In genomic region chr14:63478024-63478423, GRCh38 we compare ENCODE assay signal across 8 cellular contexts.
DNase-seq lines count a peak whose midpoint lies in the region; ATAC-seq lines count a peak whose summit lies in the region.

No MANE protein-coding gene starts in this region.

- H3K27ac Mint-ChIP-seq in activated naive CD8-positive, alpha-beta T cell treated with anti-CD3 and anti-CD28 coated beads, Interleukin-2, amount 50 U/mL, for 24 hours: peak overlapping the region; percentile 77

- no peaks in the 10 kb centered on the region for H3K27me3 ChIP-seq in aorta (ENCODE audit: control insufficient read depth in 1 of 2, insufficient read depth in 2 of 2, low read length in 1 of 2)

- no peak overlapping the region for H3K4me3 ChIP-seq in aorta (ENCODE audit: low read length in 2 of 2)

- peaks cover 50% of the 10 kb centered on the region for H3K4me1 Mint-ChIP-seq in activated naive CD8-positive, alpha-beta T cell treated with anti-CD3 and anti-CD28 coated beads, Interleukin-2, amount 50 U/mL, for 24 hours

- no peak overlapping the region for H3K27ac ChIP-seq in aorta (ENCODE audit: low read depth in 1 of 2, low read length in 2 of 2)

- H3K4me1 ChIP-seq in aorta (ENCODE audit: control insufficient read depth in 1 of 2, insufficient read depth in 2 of 2, low read length in 2 of 2): peaks cover 0 to 2% of the 10 kb centered on the region in 2 donors

- intact Hi-C loops in aorta (cut with DNase I): no loop called here

- no peaks in the 10 kb centered on the region for H3K36me3 Mint-ChIP-seq in activated naive CD8-positive, alpha-beta T cell treated with anti-CD3 and anti-CD28 coated beads, Interleukin-2, amount 50 U/mL, for 24 hours (ENCODE audit: low read depth)

- peak overlapping the region; percentile 33 for H3K4me3 Mint-ChIP-seq in activated naive CD8-positive, alpha-beta T cell treated with anti-CD3 and anti-CD28 coated beads, Interleukin-2, amount 50 U/mL, for 24 hours

- 55 to 64% methylated on average over 2 of the region's 2 CpGs for WGBS in aorta, 2 donors

- peak; percentile 51 for DNase-seq in CD1c-positive myeloid dendritic cell (ENCODE audit: extremely low spot score)
- DNase-seq in activated naive CD8-positive, alpha-beta T cell treated with anti-CD3 and anti-CD28 coated beads, Interleukin-2, amount 50 U/mL, for 24 hours: no peak
- DNase-seq in dermis blood vessel endothelial cell: no peak
- no peak for DNase-seq in T1000 (lab: John Stamatoyannopoulos, UW)
- no peak for DNase-seq in aorta
- no peak for DNase-seq in SKM-1 treated with dmso at 0.1 percent for 144 hours (lab: John Stamatoyannopoulos, UW; ENCODE audit: unreplicated experiment)

- H3K9me3 ChIP-seq in aorta (ENCODE audit: control insufficient read depth, low read length): no peaks in the 10 kb centered on the region

- ATAC-seq in GM19328 (IDR thresholded peaks at IDR 0.05; ENCODE audit: unreplicated experiment) (peak; percentile 76), HG03196 (IDR thresholded peaks at IDR 0.05; ENCODE audit: unreplicated experiment) (peak; percentile 79), aorta (ENCODE audit: low FRiP score) (no peak)
- peak; percentile 75 for ATAC-seq in activated naive CD8-positive, alpha-beta T cell treated with anti-CD3 and anti-CD28 coated beads, Interleukin-2, amount 50 U/mL, for 24 hours

- H3K27me3 Mint-ChIP-seq in activated naive CD8-positive, alpha-beta T cell treated with anti-CD3 and anti-CD28 coated beads, Interleukin-2, amount 50 U/mL, for 24 hours: no peaks in the 10 kb centered on the region

- no peaks in the 10 kb centered on the region for H3K36me3 ChIP-seq in aorta (ENCODE audit: control insufficient read depth in 1 of 2, insufficient read depth in 2 of 2, low read length in 1 of 2)

- no peaks in the 10 kb centered on the region for H3K9me3 Mint-ChIP-seq in activated naive CD8-positive, alpha-beta T cell treated with anti-CD3 and anti-CD28 coated beads, Interleukin-2, amount 50 U/mL, for 24 hours
